Comparison of ENCODE assay signal across 35 cellular contexts in the genomic region with DNA sequence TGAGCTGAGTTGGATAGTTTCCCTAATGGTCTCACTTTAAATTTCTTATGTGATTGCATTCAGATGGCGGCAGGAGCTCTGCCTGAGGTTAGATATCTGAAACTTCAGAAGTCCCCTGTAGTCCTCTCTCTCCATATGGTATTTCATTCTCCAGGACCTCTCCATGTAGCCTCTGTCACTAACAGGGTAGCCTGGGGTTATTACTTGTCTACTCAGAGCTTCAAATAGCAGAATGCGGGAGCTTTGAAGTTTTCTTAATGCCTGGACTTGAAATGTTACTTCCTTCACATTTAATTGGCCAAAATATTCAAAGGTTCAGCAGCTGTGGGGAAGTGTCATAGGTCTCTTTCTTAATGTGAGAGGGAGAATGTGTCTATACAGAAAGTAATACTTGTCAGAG.
A peak's percentile ranks its signal among the peaks of the same experiment; 100 is the strongest.
DNase-seq lines count a peak whose midpoint lies in the region; ATAC-seq and TF ChIP-seq lines count a peak whose summit lies in the region.
"Had no signal": no experiment of that assay in that cellular context is flagged by ENCODE, and none has a peak within 500 bp of the region (broad histone marks: within the 10 kb centered on the region; RNA-seq: fewer than 3 reads in every experiment).

No MANE protein-coding gene starts in this region.

- H2AK5ac ChIP-seq in mesendoderm (ENCODE audit: low read length) (no peak overlapping the region), trophoblast cell (ENCODE audit: low read length) (no peak overlapping the region)

- H3K14ac ChIP-seq in trophoblast cell (ENCODE audit: low read length): no peak overlapping the region

- H3K36me3 ChIP-seq in GM23338 (ENCODE audit: insufficient read depth) (no peaks in the 10 kb centered on the region), mesendoderm (ENCODE audit: control insufficient read depth, insufficient read depth, low read length) (no peaks in the 10 kb centered on the region), trophoblast cell (ENCODE audit: control insufficient read depth in 1 of 2, insufficient read depth in 2 of 2, low read length in 2 of 2) (no peaks in the 10 kb centered on the region)
- H3K36me3 ChIP-seq: BE2C; BLaER1; BLaER1 treated with 17β-estradiol and CSF1 and Interleukin-3, amounts not matched to agents 10 nM and 100 nM had no signal

- H3K18ac ChIP-seq in mesendoderm (ENCODE audit: low read length): no peak overlapping the region
- no peak overlapping the region for H3K18ac ChIP-seq in trophoblast cell (ENCODE audit: low read length)

- H3K27ac ChIP-seq in GM23338 (ENCODE audit: low read depth): no peak overlapping the region
- H3K27ac ChIP-seq in mesendoderm (ENCODE audit: low read depth, low read length): no peak overlapping the region
- peak overlapping the region; percentile 47 for H3K27ac ChIP-seq in trophoblast cell (ENCODE audit: low read depth, low read length)
- H3K27ac ChIP-seq: 22Rv1; A549; BLaER1; BLaER1 treated with 17β-estradiol and CSF1 and Interleukin-3, amounts not matched to agents 10 nM and 100 nM; C4-2B had no signal

- H3K9ac ChIP-seq in mesendoderm (ENCODE audit: low read length) (no peak overlapping the region), trophoblast cell (ENCODE audit: low read length) (no peak overlapping the region)
- H3K9ac ChIP-seq: BLaER1; BLaER1 treated with 17β-estradiol and CSF1 and Interleukin-3, amounts not matched to agents 10 nM and 100 nM had no signal

- no peak overlapping the region for H4K12ac ChIP-seq in trophoblast cell (ENCODE audit: low read depth, low read length)

- H4K20me1 ChIP-seq in GM23338 (replicated peaks; ENCODE audit: insufficient read depth): no peaks in the 10 kb centered on the region
- H4K20me1 ChIP-seq: BLaER1; BLaER1 treated with 17β-estradiol and CSF1 and Interleukin-3, amounts not matched to agents 10 nM and 100 nM had no signal

- no peak overlapping the region for H2BK15ac ChIP-seq in mesendoderm (replicated peaks; ENCODE audit: low read depth)

- intact Hi-C loops in Right ventricle myocardium superior (cut with DNase I): no loop called here

- H3K27ac Mint-ChIP-seq in GM23338: no peak overlapping the region
- H3K27ac Mint-ChIP-seq: B cell; CD14-positive monocyte; CD4-positive, alpha-beta memory T cell; CD4-positive, alpha-beta T cell; CD4-positive, CD25-positive, alpha-beta regulatory T cell; CD8-positive, alpha-beta memory T cell; CD8-positive, alpha-beta T cell had no signal

- no peak overlapping the region for H3K4me3 Mint-ChIP-seq in GM23338
- H3K4me3 Mint-ChIP-seq: B cell; CD14-positive monocyte; CD4-positive, alpha-beta memory T cell; CD4-positive, alpha-beta T cell; CD4-positive, CD25-positive, alpha-beta regulatory T cell; CD8-positive, alpha-beta memory T cell; CD8-positive, alpha-beta T cell had no signal

- H2BK120ac ChIP-seq in mesendoderm (ENCODE audit: low read depth, low read length) (no peak overlapping the region), trophoblast cell (ENCODE audit: insufficient read depth, low read length, poor library complexity) (no peak overlapping the region)

- no peak overlapping the region for H4K5ac ChIP-seq in mesendoderm (ENCODE audit: low read length)

- H3K9me3 ChIP-seq in trophoblast cell (ENCODE audit: insufficient read depth, low read depth, low read length): no peaks in the 10 kb centered on the region
- H3K9me3 ChIP-seq: A549, BE2C, BLaER1, Caco-2 had no signal

- H2AFZ ChIP-seq in GM23338 (peak overlapping the region; percentile 45; the same call in 1 of the 2 replicates), trophoblast cell (ENCODE audit: insufficient read depth, low read length, poor library complexity) (no peak overlapping the region)

- no peak overlapping the region for H3K4ac ChIP-seq in mesendoderm (ENCODE audit: low read depth, low read length)
- no peak overlapping the region for H3K4ac ChIP-seq in trophoblast cell (ENCODE audit: low read depth, low read length)

- H2BK5ac ChIP-seq in mesendoderm (ENCODE audit: low read length): no peak overlapping the region
- H2BK5ac ChIP-seq in trophoblast cell (ENCODE audit: low read depth, low read length, poor library complexity): no peak overlapping the region

- no peaks in the 10 kb centered on the region for H3K27me3 Mint-ChIP-seq in GM23338 (ENCODE audit: insufficient read depth, low read depth, poor library complexity)
- H3K27me3 Mint-ChIP-seq: B cell; CD4-positive, alpha-beta memory T cell; CD4-positive, alpha-beta T cell; CD4-positive, CD25-positive, alpha-beta regulatory T cell; CD8-positive, alpha-beta memory T cell had no signal

- H3K9me2 ChIP-seq in GM23338 (ENCODE audit: insufficient read depth): no peaks in the 10 kb centered on the region

- H3K4me1 ChIP-seq in GM23338 (ENCODE audit: insufficient read depth) (no peaks in the 10 kb centered on the region), mesendoderm (ENCODE audit: control insufficient read depth, low read depth, low read length) (no peaks in the 10 kb centered on the region), trophoblast cell (ENCODE audit: control insufficient read depth in 1 of 2, insufficient read depth in 2 of 2, low read length in 2 of 2) (peaks cover 0 to 2% of the 10 kb centered on the region in 2 experiments)
- H3K4me1 ChIP-seq: A549; BE2C; BLaER1; BLaER1 treated with 17β-estradiol and CSF1 and Interleukin-3, amounts not matched to agents 10 nM and 100 nM; Caco-2 had no signal

- no peak for DNase-seq in GM23338 (ENCODE audit: low spot score)
- DNase-seq in islet precursor cell: peak; percentile 62
- DNase-seq in mesendoderm: peak; percentile 14
- peak; percentile 17 to 53 for DNase-seq in trophoblast cell
- no peak for DNase-seq in amygdala (lab: John Stamatoyannopoulos, UW)
- no peak for DNase-seq in Right ventricle myocardium superior
- DNase-seq in activated gamma-delta T cell treated with Interleukin-2 at 50 U/mL for 16 hours: no peak
- DNase-seq in activated naive CD4-positive, alpha-beta T cell (lab: John Stamatoyannopoulos, UW): no peak
- DNase-seq: 8988T; ACHN; AML-193; BE2C; C1 segment of cervical spinal cord; Caco-2; Calu3; CD4-positive, alpha-beta memory T cell; CD4-positive, alpha-beta T cell; CD4-positive, CD25-positive, alpha-beta regulatory T cell; CD8-positive, alpha-beta memory T cell; CD8-positive, alpha-beta T cell; COR-L47; DMS 273 treated with DMSO at 0.1 percent for 48 hours; DMS153; DMS53; DMS79; DMS79 treated with DMSO at 0.1 percent for 48 hours; DND-41; EL had no signal

- no peak for TF ChIP-seq CTCF in GM23338 (conservative IDR thresholded peaks at IDR 0.05; ENCODE audit: low read depth in 2 of 2)

- H3K79me2 ChIP-seq in GM23338 (replicated peaks; ENCODE audit: insufficient read depth): no peaks in the 10 kb centered on the region
- no peaks in the 10 kb centered on the region for H3K79me2 ChIP-seq in mesendoderm (ENCODE audit: control insufficient read depth, insufficient read depth, low read length)
- no peaks in the 10 kb centered on the region for H3K79me2 ChIP-seq in trophoblast cell (ENCODE audit: control insufficient read depth, insufficient read depth, low read length, poor library complexity)

- H3K56ac ChIP-seq in mesendoderm (ENCODE audit: low read length): no peak overlapping the region

- H4K91ac ChIP-seq in trophoblast cell (ENCODE audit: low read depth, low read length): no peak overlapping the region

- H4K8ac ChIP-seq in mesendoderm (ENCODE audit: low read depth, low read length): no peak overlapping the region
- no peak overlapping the region for H4K8ac ChIP-seq in trophoblast cell (ENCODE audit: low read depth, low read length)

- H3K36me3 Mint-ChIP-seq in GM23338 (ENCODE audit: low read depth): peaks cover 3% of the 10 kb centered on the region; the same call in 1 of the 3 replicates
- H3K36me3 Mint-ChIP-seq: CD14-positive monocyte; CD4-positive, alpha-beta memory T cell; CD4-positive, CD25-positive, alpha-beta regulatory T cell; CD8-positive, alpha-beta memory T cell; CD8-positive, alpha-beta T cell had no signal

- H3K9me3 Mint-ChIP-seq in GM23338: peaks cover 5% of the 10 kb centered on the region; the same call in 2 of the 3 replicates

- no peaks in the 10 kb centered on the region for H3K27me3 ChIP-seq in GM23338 (ENCODE audit: insufficient read depth)
- H3K27me3 ChIP-seq in mesendoderm (ENCODE audit: insufficient read depth, low read length, poor library complexity): no peaks in the 10 kb centered on the region
- H3K27me3 ChIP-seq in trophoblast cell (ENCODE audit: insufficient read depth, low read length): no peaks in the 10 kb centered on the region
- H3K27me3 ChIP-seq: BE2C; BLaER1; BLaER1 treated with 17β-estradiol and CSF1 and Interleukin-3, amounts not matched to agents 10 nM and 100 nM had no signal

- H3F3A ChIP-seq in GM23338 (replicated peaks; ENCODE audit: low read depth): no peaks in the 10 kb centered on the region

- H3K79me1 ChIP-seq in mesendoderm (ENCODE audit: low read length) (no peaks in the 10 kb centered on the region), trophoblast cell (ENCODE audit: low read length) (no peaks in the 10 kb centered on the region)

- H2BK12ac ChIP-seq in trophoblast cell (ENCODE audit: low read length): no peak overlapping the region

- no peaks in the 10 kb centered on the region for H3K4me1 Mint-ChIP-seq in GM23338
- H3K4me1 Mint-ChIP-seq: B cell; CD14-positive monocyte; CD4-positive, alpha-beta memory T cell; CD4-positive, CD25-positive, alpha-beta regulatory T cell; CD8-positive, alpha-beta memory T cell had no signal

- H3K23ac ChIP-seq in mesendoderm (ENCODE audit: low read length) (no peak overlapping the region), trophoblast cell (ENCODE audit: low read length) (no peak overlapping the region)

- ATAC-seq in GM23338: no peak
- no peak for ATAC-seq in Right ventricle myocardium superior (ENCODE audit: poor library complexity)
- ATAC-seq: A549; CD8-positive, alpha-beta T cell had no signal

- no CpG with 5 or more reads among the region's 2 CpGs for WGBS in mesendoderm (ENCODE audit: extremely low coverage, insufficient coverage, low lambda C conversion rate)
- WGBS in trophoblast cell (ENCODE audit: extremely low coverage, insufficient coverage, insufficient read length): no CpG with 5 or more reads among the region's 2 CpGs

- H3K4me3 ChIP-seq in GM23338: no peak overlapping the region
- H3K4me3 ChIP-seq in mesendoderm (ENCODE audit: low read length): no peak overlapping the region
- H3K4me3 ChIP-seq in trophoblast cell (ENCODE audit: low read depth, low read length): no peak overlapping the region
- H3K4me3 ChIP-seq: A549; BLaER1; BLaER1 treated with 17β-estradiol and CSF1 and Interleukin-3, amounts not matched to agents 10 nM and 100 nM had no signal

- no peak overlapping the region for H3K4me2 ChIP-seq in GM23338
- no peak overlapping the region for H3K4me2 ChIP-seq in mesendoderm (ENCODE audit: low read length)
- no peak overlapping the region for H3K4me2 ChIP-seq in trophoblast cell (ENCODE audit: low read length)
- H3K4me2 ChIP-seq: A549; BLaER1; BLaER1 treated with 17β-estradiol and CSF1 and Interleukin-3, amounts not matched to agents 10 nM and 100 nM had no signal

TF ChIP-seq in GM23338, 12 proteins besides CTCF, POLR2A, EP300 and RAD21 (continues in another document):
- TF ChIP-seq POLR2AphosphoS5 (IDR thresholded peaks at IDR 0.05; ENCODE audit: low read depth) (no peak), CREB1 (CRISPR knock-in tag; IDR thresholded peaks at IDR 0.05; ENCODE audit: low read depth) (no peak)

Comparison
In these comparisons a context has a peak if more than half of its experiments do, and no peak if none do; other contexts are left out.
1. DNase-seq: peak in islet precursor cell (single experiment), mesendoderm (single experiment) and trophoblast cell (2 of 2); none in GM23338 (single experiment), amygdala (0 of 56), Right ventricle myocardium superior (single experiment), activated gamma-delta T cell treated with Interleukin-2 at 50 U/mL for 16 hours (single experiment) and activated naive CD4-positive, alpha-beta T cell (0 of 4).